In the genomic region with DNA sequence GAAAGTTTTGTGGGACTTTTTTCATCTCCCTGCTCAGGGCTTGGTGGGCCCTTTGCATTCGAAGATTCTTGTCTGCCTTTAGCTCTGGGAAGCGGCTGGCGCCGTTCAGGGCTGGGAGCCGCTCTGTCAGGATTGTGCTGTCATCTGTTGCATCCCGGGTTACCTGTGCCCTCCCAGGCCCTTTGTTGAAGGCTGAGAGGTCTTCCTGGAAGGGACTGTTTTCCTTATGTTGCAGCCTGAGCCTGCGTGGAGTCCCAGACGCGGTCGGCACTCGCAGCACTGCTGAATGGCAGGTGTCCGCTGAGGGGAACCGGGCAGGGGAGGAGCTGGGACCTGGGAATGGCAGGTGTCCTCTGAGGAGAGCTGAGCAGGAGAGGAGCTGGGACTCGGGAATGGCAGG, we compare ENCODE assay signal across 14 cellular contexts. TPM values are rescaled to one million over a fixed set of nuclear protein-coding genes. Genes with fewer than 3 reads are reported as not detected.
DNase-seq lines count a peak whose midpoint lies in the region; TF ChIP-seq lines count a peak whose summit lies in the region.
"Had no signal": no experiment of that assay in that cellular context is flagged by ENCODE, and none has a peak within 500 bp of the region (broad histone marks: within the 10 kb centered on the region; RNA-seq: fewer than 3 reads in every experiment).

No MANE protein-coding gene starts in this region.

- H3K9me3 Mint-ChIP-seq in brain (no peaks in the 10 kb centered on the region), progenitor cell of endocrine pancreas (ENCODE audit: low read depth) (no peaks in the 10 kb centered on the region), Calu3 (ENCODE audit: low read depth, unreplicated experiment) (no peaks in the 10 kb centered on the region)
- H3K9me3 Mint-ChIP-seq: activated naive CD4-positive, alpha-beta T cell treated with anti-CD3 and anti-CD28 coated beads for 36 hours; HFFc6; stimulated activated naive CD8-positive, alpha-beta T cell treated with anti-CD3 and anti-CD28 coated beads, Interleukin-15, amount 100 ng/mL, for 72 hours had no signal

- H3K4me3 Mint-ChIP-seq in brain (no peak overlapping the region), progenitor cell of endocrine pancreas (ENCODE audit: low read depth) (no peak overlapping the region), Calu3 (ENCODE audit: low read depth, unreplicated experiment) (no peak overlapping the region)
- H3K4me3 Mint-ChIP-seq: activated naive CD4-positive, alpha-beta T cell treated with anti-CD3 and anti-CD28 coated beads for 36 hours; HFFc6; stimulated activated naive CD8-positive, alpha-beta T cell treated with anti-CD3 and anti-CD28 coated beads, Interleukin-15, amount 100 ng/mL, for 72 hours had no signal

- H3K36me3 Mint-ChIP-seq in brain = peaks cover 10% of the 10 kb centered on the region
- no peaks in the 10 kb centered on the region for H3K36me3 Mint-ChIP-seq in progenitor cell of endocrine pancreas (ENCODE audit: insufficient read depth)
- no peaks in the 10 kb centered on the region for H3K36me3 Mint-ChIP-seq in Calu3 (ENCODE audit: insufficient read depth, unreplicated experiment)

- CTCF ChIA-PET in Calu3 (lab: Charles Lee) = no interaction called here

- H3K27me3 Mint-ChIP-seq in brain = no peaks in the 10 kb centered on the region
- no peaks in the 10 kb centered on the region for H3K27me3 Mint-ChIP-seq in progenitor cell of endocrine pancreas
- no peaks in the 10 kb centered on the region for H3K27me3 Mint-ChIP-seq in Calu3 (ENCODE audit: unreplicated experiment)

- H3K4me1 Mint-ChIP-seq in brain (peaks cover 80% of the 10 kb centered on the region), progenitor cell of endocrine pancreas (ENCODE audit: low read depth) (peaks cover 20% of the 10 kb centered on the region), Calu3 (ENCODE audit: low read depth, unreplicated experiment) (peaks cover 9% of the 10 kb centered on the region)

- DNase-seq in NCI-H748 (lab: John Stamatoyannopoulos, UW; ENCODE audit: unreplicated experiment) = peak; percentile 23
- DNase-seq in NCI-H748 treated with DMSO at 0.1 percent for 48 hours (lab: John Stamatoyannopoulos, UW) = no peak
- DNase-seq in DMS153 treated with DMSO at 0.1 percent for 48 hours (lab: John Stamatoyannopoulos, UW; ENCODE audit: unreplicated experiment) = peak; percentile 15
- DNase-seq in progenitor cell of endocrine pancreas (ENCODE audit: low spot score, unreplicated experiment) = no peak
- DNase-seq in amniotic stem cell (lab: John Stamatoyannopoulos, UW) = no peak
- no peak for DNase-seq in Calu3
- no peak for DNase-seq in AG08396 (ENCODE audit: low spot score)
- DNase-seq: activated naive CD4-positive, alpha-beta T cell treated with anti-CD3 and anti-CD28 coated beads for 36 hours; DMS 273 treated with DMSO at 0.1 percent for 48 hours; HFFc6; stimulated activated CD4-positive, alpha-beta T cell treated with anti-CD3 and anti-CD28 coated beads, Interleukin-12 subunit alpha, Interleukin-12 subunit beta, amount 100 ng/mL, for 4 hours; stimulated activated naive CD8-positive, alpha-beta T cell treated with anti-CD3 and anti-CD28 coated beads, Interleukin-15, amount 100 ng/mL, for 72 hours had no signal

- intact Hi-C loops in Calu3 (cut with micrococcal nuclease; ENCODE audit: unreplicated experiment) = no loop called here

- TF ChIP-seq CTCF in brain (conservative IDR thresholded peaks at IDR 0.05) (no peak), progenitor cell of endocrine pancreas (IDR thresholded peaks at IDR 0.05; ENCODE audit: unreplicated experiment) (no peak), Calu3 (IDR thresholded peaks at IDR 0.05; ENCODE audit: unreplicated experiment) (no peak)

- BruUV-seq in Calu3 (replicated peaks; lab: Mats Ljungman, UMichigan) = no TSS peak

- H3K27ac Mint-ChIP-seq in brain (peak overlapping the region; percentile 34 to 86 (median 73)), progenitor cell of endocrine pancreas (peak overlapping the region; percentile 84), Calu3 (ENCODE audit: unreplicated experiment) (no peak overlapping the region)
- H3K27ac Mint-ChIP-seq: activated naive CD4-positive, alpha-beta T cell treated with anti-CD3 and anti-CD28 coated beads for 36 hours; HFFc6; stimulated activated naive CD8-positive, alpha-beta T cell treated with anti-CD3 and anti-CD28 coated beads, Interleukin-15, amount 100 ng/mL, for 72 hours had no signal

RNA-seq across cellular contexts. Expression of gene RGS12, which starts 15.9 kb away (rescaled TPM):
- 59.4 TPM for polyA plus RNA-seq in brain (ENCODE audit: insufficient read depth, low read depth, low replicate concordance)
- total RNA-seq in progenitor cell of endocrine pancreas (102 and 106 TPM in 2 replicates), Calu3 (2022) (11.1 and 13.9 TPM in 2 replicates)

RNA-seq across cellular contexts. Expression of gene MSANTD1, which starts 59.7 kb away (rescaled TPM):
- 0.51 TPM for polyA plus RNA-seq in brain (ENCODE audit: insufficient read depth, low read depth, low replicate concordance)
- total RNA-seq in progenitor cell of endocrine pancreas (2.1 and 2.4 TPM in 2 replicates), Calu3 (2022) (1.4 and 1.6 TPM in 2 replicates)
- polyA plus RNA-seq: keratinocyte had no signal

Comparison
In these comparisons a context has a peak if more than half of its experiments do, and no peak if none do; other contexts are left out.
1. DNase-seq: peak in NCI-H748 (single experiment) and DMS153 treated with DMSO at 0.1 percent for 48 hours (single experiment); none in NCI-H748 treated with DMSO at 0.1 percent for 48 hours (single experiment), progenitor cell of endocrine pancreas (single experiment), amniotic stem cell (single experiment), Calu3 (single experiment) and AG08396 (single experiment).